7 cellular contexts compared by ENCODE assay signal in the genomic region with DNA sequence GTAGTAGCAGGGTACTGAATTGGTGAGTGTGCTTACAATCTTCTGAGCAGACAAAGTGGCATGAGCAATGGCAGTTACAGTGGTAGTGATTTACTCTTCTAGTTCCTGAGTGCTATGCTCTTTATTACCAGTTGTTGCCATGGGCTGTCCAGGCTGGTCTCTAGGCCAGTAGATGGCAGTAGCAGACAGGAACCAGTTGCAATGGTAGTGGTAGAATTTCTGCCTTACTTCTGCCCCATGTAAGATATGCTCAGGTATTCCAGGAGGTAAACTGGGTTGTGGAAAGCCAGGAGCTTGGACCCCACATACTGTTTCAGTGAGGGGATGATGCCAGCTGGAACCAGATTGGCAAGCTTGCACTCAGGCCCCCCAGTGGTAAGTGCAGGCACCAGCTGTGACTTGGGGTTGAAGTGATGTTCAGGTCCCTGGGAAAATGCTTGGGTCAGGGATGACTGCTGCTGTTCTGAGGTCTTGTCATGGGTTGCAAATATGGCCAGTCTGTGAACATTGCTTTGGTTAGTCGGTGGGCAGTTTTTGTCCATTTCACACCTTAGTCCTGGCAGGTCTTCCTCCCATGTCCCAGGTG.
DNase-seq lines count a peak whose midpoint lies in the region; ATAC-seq, FAIRE-seq and TF ChIP-seq lines count a peak whose summit lies in the region.

No MANE protein-coding gene starts in this region.

- no peak overlapping the region for H3K4me3 Mint-ChIP-seq in activated CD8-positive, alpha-beta T cell treated with anti-CD3 and anti-CD28 coated beads, Interleukin-2, amount 10 ng/mL, durations not matched to agents 7 days and 5 days
- H3K4me3 Mint-ChIP-seq in naive thymus-derived CD4-positive, alpha-beta T cell = no peak overlapping the region

- H3K36me3 Mint-ChIP-seq in activated CD8-positive, alpha-beta T cell treated with anti-CD3 and anti-CD28 coated beads, Interleukin-2, amount 10 ng/mL, durations not matched to agents 7 days and 5 days (ENCODE audit: low read depth) = no peaks in the 10 kb centered on the region
- no peaks in the 10 kb centered on the region for H3K36me3 Mint-ChIP-seq in naive thymus-derived CD4-positive, alpha-beta T cell

- POLR2A ChIA-PET in activated CD8-positive, alpha-beta T cell treated with anti-CD3 and anti-CD28 coated beads, Interleukin-2, amount 10 ng/mL, durations not matched to agents 7 days and 5 days (lab: Charles Lee) = no interaction called here
- POLR2A ChIA-PET in naive thymus-derived CD4-positive, alpha-beta T cell (lab: Charles Lee) = no interaction called here

- intact Hi-C loops in naive thymus-derived CD4-positive, alpha-beta T cell (cut with micrococcal nuclease) = loop anchor here in 1 of 2 donors (2.0 kb wide), 1 partner anchor 246 kb away; no protein-coding TSS in a partner anchor

- peak; percentile 51 for FAIRE-seq in GM12891 (lab: Jason Lieb, UNC)

- H3K4me1 ChIP-seq in naive thymus-derived CD4-positive, alpha-beta T cell (ENCODE audit: control insufficient read depth in 2 of 2, insufficient read depth in 2 of 2, low read length in 2 of 2) = no peaks in the 10 kb centered on the region

- H3K4me1 Mint-ChIP-seq in activated CD8-positive, alpha-beta T cell treated with anti-CD3 and anti-CD28 coated beads, Interleukin-2, amount 10 ng/mL, durations not matched to agents 7 days and 5 days (ENCODE audit: low read depth) = no peaks in the 10 kb centered on the region
- H3K4me1 Mint-ChIP-seq in naive thymus-derived CD4-positive, alpha-beta T cell = no peaks in the 10 kb centered on the region

- no peak for TF ChIP-seq POLR2A in GM12891 (IDR thresholded peaks at IDR 0.05; ENCODE audit: low read depth, low read length)

- no peaks in the 10 kb centered on the region for H3K9me3 Mint-ChIP-seq in activated CD8-positive, alpha-beta T cell treated with anti-CD3 and anti-CD28 coated beads, Interleukin-2, amount 10 ng/mL, durations not matched to agents 7 days and 5 days (ENCODE audit: insufficient read depth)
- peaks cover 0 to 4% (median 0%) of the 10 kb centered on the region in 11 donors for H3K9me3 Mint-ChIP-seq in naive thymus-derived CD4-positive, alpha-beta T cell

- no peak overlapping the region for H3K4me3 ChIP-seq in naive thymus-derived CD4-positive, alpha-beta T cell (ENCODE audit: low read length)

- no peak overlapping the region for H3K27ac ChIP-seq in naive thymus-derived CD4-positive, alpha-beta T cell (ENCODE audit: low read depth, low read length)

- H3K9me3 ChIP-seq in naive thymus-derived CD4-positive, alpha-beta T cell (ENCODE audit: control insufficient read depth in 2 of 3, low read length in 3 of 3) = no peaks in the 10 kb centered on the region

- ATAC-seq in HG03520 (IDR thresholded peaks at IDR 0.05; ENCODE audit: unreplicated experiment) (peak; percentile 61), HG03521 (IDR thresholded peaks at IDR 0.05; ENCODE audit: unreplicated experiment) (no peak), HG02981 (IDR thresholded peaks at IDR 0.05; ENCODE audit: unreplicated experiment) (no peak)
- ATAC-seq in activated CD8-positive, alpha-beta T cell treated with anti-CD3 and anti-CD28 coated beads, Interleukin-2, amount 10 ng/mL, durations not matched to agents 7 days and 5 days = no peak
- no peak for ATAC-seq in naive thymus-derived CD4-positive, alpha-beta T cell

- no peaks in the 10 kb centered on the region for H3K36me3 ChIP-seq in naive thymus-derived CD4-positive, alpha-beta T cell (ENCODE audit: control insufficient read depth in 2 of 3, insufficient read depth in 3 of 3, low read length in 3 of 3)

- H3K27me3 Mint-ChIP-seq in activated CD8-positive, alpha-beta T cell treated with anti-CD3 and anti-CD28 coated beads, Interleukin-2, amount 10 ng/mL, durations not matched to agents 7 days and 5 days (ENCODE audit: low read depth) = peaks cover 1% of the 10 kb centered on the region
- H3K27me3 Mint-ChIP-seq in naive thymus-derived CD4-positive, alpha-beta T cell = no peaks in the 10 kb centered on the region

- DNase-seq in GM12891 (ENCODE audit: insufficient read length, low spot score) = no peak
- DNase-seq in activated CD8-positive, alpha-beta T cell treated with anti-CD3 and anti-CD28 coated beads, Interleukin-2, amount 10 ng/mL, durations not matched to agents 7 days and 5 days = peak; percentile 21
- DNase-seq in naive thymus-derived CD4-positive, alpha-beta T cell = peak in 5 of 9 donors; percentile 0 to 19 (median 7)
- no peak for DNase-seq in GM19240 (ENCODE audit: insufficient read length, low spot score)

- H3K27ac Mint-ChIP-seq in activated CD8-positive, alpha-beta T cell treated with anti-CD3 and anti-CD28 coated beads, Interleukin-2, amount 10 ng/mL, durations not matched to agents 7 days and 5 days = no peak overlapping the region
- no peak overlapping the region for H3K27ac Mint-ChIP-seq in naive thymus-derived CD4-positive, alpha-beta T cell

- no peaks in the 10 kb centered on the region for H3K27me3 ChIP-seq in naive thymus-derived CD4-positive, alpha-beta T cell (ENCODE audit: control insufficient read depth in 2 of 2, insufficient read depth in 2 of 2, low read length in 2 of 2)

- CTCF ChIA-PET in activated CD8-positive, alpha-beta T cell treated with anti-CD3 and anti-CD28 coated beads, Interleukin-2, amount 10 ng/mL, durations not matched to agents 7 days and 5 days (lab: Charles Lee) = interaction anchor here (0.6 kb wide), 1 partner anchor 618 kb away, joined by 3 read pairs; no protein-coding TSS in a partner anchor
- CTCF ChIA-PET in naive thymus-derived CD4-positive, alpha-beta T cell (lab: Charles Lee) = no interaction called here

TF ChIP-seq in GM12891, 5 proteins besides CTCF, POLR2A, EP300 and RAD21:
- no peak for TF ChIP-seq POU2F2 (IDR thresholded peaks at IDR 0.05; ENCODE audit: low read depth, low read length)
- no peak for TF ChIP-seq POLR2AphosphoS5 (IDR thresholded peaks at IDR 0.05; ENCODE audit: low read depth, low read length)
- no peak for TF ChIP-seq PAX5 (IDR thresholded peaks at IDR 0.05; ENCODE audit: insufficient read depth, low read length, severe bottlenecking)
- TF ChIP-seq SPI1 (IDR thresholded peaks at IDR 0.05; ENCODE audit: low read depth, low read length) = no peak
- TF ChIP-seq TAF1 (IDR thresholded peaks at IDR 0.05; ENCODE audit: low read depth, low read length) = no peak

Comparison
In these comparisons a context has a peak if more than half of its experiments do, and no peak if none do; other contexts are left out.
1. DNase-seq: peak in activated CD8-positive, alpha-beta T cell treated with anti-CD3 and anti-CD28 coated beads, Interleukin-2, amount 10 ng/mL, durations not matched to agents 7 days and 5 days (single experiment) and naive thymus-derived CD4-positive, alpha-beta T cell (5 of 9); none in GM12891 (single experiment) and GM19240 (single experiment).